ENCODE assay signal across 9 cellular contexts in the genomic region with DNA sequence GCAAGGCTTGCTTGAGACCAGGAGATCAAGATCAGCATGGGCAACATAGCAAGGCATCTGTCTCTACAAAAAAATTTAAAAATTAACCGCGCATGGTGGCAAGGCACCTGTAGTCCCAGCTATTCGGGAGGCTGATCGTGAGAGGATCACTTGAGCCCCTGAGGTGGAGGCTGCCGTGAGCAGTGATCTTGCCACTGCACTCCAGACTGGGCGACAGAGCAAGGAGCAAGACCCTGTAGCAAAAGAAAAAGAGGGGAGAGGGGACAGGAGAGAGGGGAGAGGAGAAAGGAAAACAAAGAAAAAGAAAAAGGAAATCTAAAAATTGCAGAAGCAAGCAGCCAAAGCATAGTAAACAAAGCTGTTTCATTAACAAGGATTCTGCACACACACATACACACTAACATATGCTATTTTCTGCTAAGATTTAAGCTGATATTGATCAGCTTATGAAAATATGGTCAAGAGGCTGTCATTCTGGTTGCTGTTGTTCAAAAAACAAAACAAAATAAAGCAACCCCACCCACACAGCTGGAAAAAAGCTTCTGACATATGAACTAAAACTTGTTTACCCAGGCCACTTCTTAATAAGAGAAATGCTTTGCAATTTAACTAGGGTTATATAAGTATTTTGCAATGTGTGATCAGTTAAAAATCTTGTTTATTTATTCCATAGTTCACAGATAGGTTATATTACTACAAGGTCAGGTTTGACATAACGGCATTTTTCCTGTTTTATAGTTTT. TPM values are rescaled to one million over a fixed set of nuclear protein-coding genes. Genes with fewer than 3 reads are reported as not detected.
A peak's percentile ranks its signal among the peaks of the same experiment; 100 is the strongest.
DNase-seq lines count a peak whose midpoint lies in the region; ATAC-seq and TF ChIP-seq lines count a peak whose summit lies in the region.
"Had no signal": no experiment of that assay in that cellular context is flagged by ENCODE, and none has a peak within 500 bp of the region (broad histone marks: within the 10 kb centered on the region; RNA-seq: fewer than 3 reads in every experiment).

No MANE protein-coding gene starts in this region.

- no peak for TF ChIP-seq CTCF in AG04450 (IDR thresholded peaks at IDR 0.05; ENCODE audit: low read depth, low read length)
- no peak for TF ChIP-seq CTCF in IMR-90 (conservative IDR thresholded peaks at IDR 0.05; ENCODE audit: low read depth, low read length)
- no peak for TF ChIP-seq CTCF in chondrocyte (IDR thresholded peaks at IDR 0.05)
- TF ChIP-seq CTCF in GM10248 (IDR thresholded peaks at IDR 0.05; ENCODE audit: control extremely low read depth, extremely low read depth, low read depth, missing control alignments), result no peak

- H3K36me3 ChIP-seq in IMR-90 (ENCODE audit: control insufficient read depth, insufficient read depth, low read length), result peaks cover 15% of the 10 kb centered on the region

- intact Hi-C loops in IMR-90 (cut with micrococcal nuclease), result loop anchor here (5.0 kb wide), 1 partner anchor 312 kb away; no protein-coding TSS in a partner anchor

- in situ Hi-C loops in IMR-90 (cut with MboI; ENCODE audit: low sequenced_read_pairs), result no loop called here

- H3K36me3 Mint-ChIP-seq in chondrocyte (ENCODE audit: low read depth), result peaks cover 2% of the 10 kb centered on the region
- peaks cover 0 to 26% (median 5%) of the 10 kb centered on the region in 3 donors for H3K36me3 Mint-ChIP-seq in naive thymus-derived CD8-positive, alpha-beta T cell

- no peak overlapping the region; the same call in none of the 2 replicates for H3K56ac ChIP-seq in IMR-90 (ENCODE audit: extremely low read depth, insufficient read depth, low read length)

- H3K18ac ChIP-seq in IMR-90 (ENCODE audit: low read depth, low read length), result peak overlapping the region; percentile 33; the same call in 1 of the 2 replicates

- H3K4me3 ChIP-seq in AG04450 (ENCODE audit: low read depth, low read length) (peak overlapping the region; percentile 85), IMR-90 (ENCODE audit: insufficient read depth, low read depth, low read length) (peak overlapping the region; percentile 77)

- peak overlapping the region; percentile 70 for H3K14ac ChIP-seq in IMR-90 (replicated peaks; ENCODE audit: low read depth, low read length)

- no peak overlapping the region for H2BK20ac ChIP-seq in IMR-90 (ENCODE audit: low read depth, low read length)

- WGBS in IMR-90 (ENCODE audit: extremely low coverage in 2 of 2, insufficient read length in 1 of 2), 2 experiments, result 65% methylated on average over 5 of the region's 7 CpGs; no CpG with 5 or more reads in 1 of the 2 experiments

- peaks cover 6% of the 10 kb centered on the region for H3K4me1 ChIP-seq in IMR-90 (ENCODE audit: control insufficient read depth, insufficient read depth, low read length)

- no peak overlapping the region for H4K8ac ChIP-seq in IMR-90 (ENCODE audit: low read depth in 2 of 2, low read length in 2 of 2)

- peaks cover 26% of the 10 kb centered on the region; the same call in 1 of the 2 replicates for H4K20me1 ChIP-seq in IMR-90 (ENCODE audit: insufficient read depth, low read length)

- peak overlapping the region; percentile 70; the same call in 1 of the 2 replicates for H3K23ac ChIP-seq in IMR-90 (ENCODE audit: low read depth, low read length)

- H2BK15ac ChIP-seq in IMR-90 (ENCODE audit: low read depth, low read length), result no peak overlapping the region

- H3K9ac ChIP-seq in IMR-90 (ENCODE audit: low read depth, low read length), result peak overlapping the region; percentile 98

- TF ChIP-seq POLR2A in IMR-90 (IDR thresholded peaks at IDR 0.05; ENCODE audit: low read depth, low read length), result no peak

- peaks cover 13 to 47% of the 10 kb centered on the region in 2 experiments; a peak in 3 of 4 replicates for H3K79me1 ChIP-seq in IMR-90 (ENCODE audit: low read depth in 1 of 2, low read length in 2 of 2)

- no peak overlapping the region for H2BK120ac ChIP-seq in IMR-90 (ENCODE audit: low read depth, low read length)

- H2AK9ac ChIP-seq in IMR-90 (replicated peaks; ENCODE audit: low read depth, low read length, poor library complexity), result peak overlapping the region; percentile 58

- peaks cover 8% of the 10 kb centered on the region for H3K9me1 ChIP-seq in IMR-90 (ENCODE audit: insufficient read depth, low read length)

- peaks cover 33% of the 10 kb centered on the region for H3K4me1 Mint-ChIP-seq in chondrocyte (ENCODE audit: low read depth)
- peaks cover 11 to 51% (median 37%) of the 10 kb centered on the region in 4 donors for H3K4me1 Mint-ChIP-seq in naive thymus-derived CD8-positive, alpha-beta T cell

- ATAC-seq in IMR-90 (ENCODE audit: low read depth), result no peak
- ATAC-seq in naive thymus-derived CD8-positive, alpha-beta T cell, result no peak

- BruUV-seq in IMR-90 (replicated peaks; lab: Mats Ljungman, UMichigan), result TSS peak; percentile 50

- DNase-seq in AG04450 (ENCODE audit: low read depth, low spot score) (no peak), IMR-90 (no peak), chondrocyte (ENCODE audit: low spot score) (no peak), NCI-H1436 (lab: John Stamatoyannopoulos, UW) (no peak), putamen (ENCODE audit: low spot score) (no peak), iPS-NIHi11 (ENCODE audit: low spot score) (no peak), GM10248 (ENCODE audit: extremely low spot score) (no peak)
- DNase-seq in naive thymus-derived CD8-positive, alpha-beta T cell, result no peak

- H3K27ac ChIP-seq in AG04450 (ENCODE audit: low read depth, low read length) (no peak overlapping the region), IMR-90 (ENCODE audit: insufficient read depth, low read length) (peak overlapping the region; percentile 87; the same call in 1 of the 2 replicates)

- H3K4ac ChIP-seq in IMR-90 (ENCODE audit: low read depth, low read length), result 0 out of 2 replicates have a peak overlapping the region, but pooled peaks have one; percentile 29

- H4K91ac ChIP-seq in IMR-90 (ENCODE audit: insufficient read depth, low read depth, low read length), result no peak overlapping the region; the same call in 1 of the 2 replicates

- peak overlapping the region; percentile 94 for H3K27ac Mint-ChIP-seq in chondrocyte (ENCODE audit: unreplicated experiment)
- H3K27ac Mint-ChIP-seq in naive thymus-derived CD8-positive, alpha-beta T cell, result peak overlapping the region; percentile 32 to 95 (median 90)

- TF ChIP-seq RAD21 in IMR-90 (IDR thresholded peaks at IDR 0.05; ENCODE audit: low read length), result no peak

- no peak overlapping the region; the same call in 1 of the 2 replicates for H4K5ac ChIP-seq in IMR-90 (ENCODE audit: low read depth, low read length)

- H3K9me3 Mint-ChIP-seq in chondrocyte (ENCODE audit: low read depth), result no peaks in the 10 kb centered on the region
- no peaks in the 10 kb centered on the region for H3K9me3 Mint-ChIP-seq in naive thymus-derived CD8-positive, alpha-beta T cell

- dilution Hi-C loops in IMR-90 (cut with HindIII; ENCODE audit: low sequenced_read_pairs, unreplicated experiment), result no loop called here

- POLR2A ChIA-PET in AG04450 (lab: Yijun Ruan, JAX) (interaction anchor here (0.7 kb wide), 1 partner anchor 9 kb away, joined by 5 read pairs; no protein-coding TSS in a partner anchor), IMR-90 (lab: Charles Lee; ENCODE audit: unreplicated experiment) (interaction anchor here (0.6 kb wide), 2 partner anchors 48 to 327 kb away, joined by 4 to 5 read pairs; no protein-coding TSS in a partner anchor), GM10248 (lab: Yijun Ruan, JAX) (no interaction called here)
- POLR2A ChIA-PET in naive thymus-derived CD8-positive, alpha-beta T cell (lab: Charles Lee), result interaction anchor here (1.2 kb wide), 1 partner anchor 52 kb away, joined by 4 read pairs; the partner anchor contains the start of gene SETDB1

- H3K4me2 ChIP-seq in IMR-90 (ENCODE audit: low read depth, low read length), result peak overlapping the region; percentile 99

- H3K9me3 ChIP-seq in AG04450 (ENCODE audit: control insufficient read depth, insufficient read depth, low read length) (no peaks in the 10 kb centered on the region; the same call in 1 of the 2 replicates), IMR-90 (ENCODE audit: control insufficient read depth, insufficient read depth, low read length) (no peaks in the 10 kb centered on the region)

- no peak overlapping the region; the same call in 1 of the 2 replicates for H2AK5ac ChIP-seq in IMR-90 (ENCODE audit: low read depth, low read length)

- H3K27me3 ChIP-seq in AG04450 (ENCODE audit: control insufficient read depth, insufficient read depth, low read length) (no peaks in the 10 kb centered on the region), IMR-90 (ENCODE audit: control insufficient read depth, insufficient read depth, low read length) (no peaks in the 10 kb centered on the region)

- CTCF ChIA-PET in AG04450 (lab: Charles Lee), result interaction anchor here (1.3 to 1.7 kb wide), 2 partner anchors 48 to 62 kb away, joined by 3 to 9 read pairs; no protein-coding TSS in a partner anchor
- CTCF ChIA-PET in IMR-90 (lab: Yijun Ruan, JAX), result interaction anchor here (1.2 kb wide), 1 partner anchor 48 kb away, joined by 4 read pairs; no protein-coding TSS in a partner anchor
- CTCF ChIA-PET in GM10248 (lab: Yijun Ruan, JAX), result interaction anchor here (1.1 to 1.8 kb wide), 3 partner anchors 27 to 53 kb away, joined by 3 to 10 read pairs (median 3); no protein-coding TSS in a partner anchor

- no peak overlapping the region for H2AFZ ChIP-seq in IMR-90 (replicated peaks; ENCODE audit: low read length, poor library complexity)

- no peaks in the 10 kb centered on the region for H3K27me3 Mint-ChIP-seq in chondrocyte (ENCODE audit: low read depth)
- no peaks in the 10 kb centered on the region for H3K27me3 Mint-ChIP-seq in naive thymus-derived CD8-positive, alpha-beta T cell

- peak overlapping the region; percentile 85 for H3K4me3 Mint-ChIP-seq in chondrocyte (ENCODE audit: unreplicated experiment)
- H3K4me3 Mint-ChIP-seq in naive thymus-derived CD8-positive, alpha-beta T cell, result peak overlapping the region; percentile 82 to 98 (median 92)

- H2BK5ac ChIP-seq in IMR-90 (ENCODE audit: low read depth, low read length, poor library complexity, severe bottlenecking), result peak overlapping the region; percentile 74

RNA-seq across cellular contexts. Expression of gene ARNT, which starts 1.8 kb away (rescaled TPM):
- 34.2 and 40.9 TPM in 2 replicates for polyA plus RNA-seq in AG04450 (2011; rRNA removed)
- 58.9 and 70.7 TPM in 2 replicates for polyA minus RNA-seq in AG04450 (2011; rRNA and poly(A)+ RNA removed)
- 26.3 and 28.1 TPM in 2 replicates for total RNA-seq in IMR-90 (2012; rRNA removed)
- 15.7 and 19.7 TPM in 2 replicates for polyA plus RNA-seq in IMR-90 (2012; rRNA removed)
- 8.3 and 17.3 TPM in 2 replicates for polyA plus RNA-seq in IMR-90 (2012; cell fraction: cytosol; rRNA removed)
- polyA plus RNA-seq in IMR-90 (2012; cell fraction: nucleus; rRNA removed; ENCODE audit: low replicate concordance), result 30.5 and 73.0 TPM in 2 replicates
- 32.6 to 33.3 TPM (median 32.9 TPM) in 3 replicates for total RNA-seq in chondrocyte
- total RNA-seq in naive thymus-derived CD8-positive, alpha-beta T cell, result 10 to 100 TPM; 40.2 to 41.6 TPM
- polyA plus RNA-seq in naive thymus-derived CD8-positive, alpha-beta T cell, result 10 to 100 TPM; 16.8 to 25.6 (median 21.6) TPM

RNA-seq across cellular contexts. Expression of gene CTXND2, which starts 12.3 kb away (rescaled TPM):
- polyA plus RNA-seq in AG04450 (2011; rRNA removed) (not detected in 2 replicates), IMR-90 (2012; rRNA removed) (not detected in 2 replicates)
- polyA minus RNA-seq in AG04450 (2011; rRNA and poly(A)+ RNA removed), result not detected in 2 replicates
- total RNA-seq in IMR-90 (2012; rRNA removed) (not detected in 2 replicates), chondrocyte (not detected in 3 replicates)
- polyA plus RNA-seq in IMR-90 (2012; cell fraction: cytosol; rRNA removed), result not detected in 2 replicates
- polyA plus RNA-seq in IMR-90 (2012; cell fraction: nucleus; rRNA removed; ENCODE audit: low replicate concordance), result not detected in 2 replicates
- not detected for total RNA-seq in naive thymus-derived CD8-positive, alpha-beta T cell
- not detected for polyA plus RNA-seq in naive thymus-derived CD8-positive, alpha-beta T cell
- total RNA-seq: T-helper 1 cell treated with Interleukin-12 subunit alpha and Interleukin-12 subunit beta and Interleukin-4 antibody, amounts not matched to agents 30 ng/mL and 1 ng/mL, for 36 hours had no signal

RNA-seq across cellular contexts. Expression of gene SETDB1, which starts 51.5 kb away (rescaled TPM):
- polyA plus RNA-seq in AG04450 (2011; rRNA removed) (30.8 and 35.5 TPM in 2 replicates), IMR-90 (2012; rRNA removed) (16.6 and 18.7 TPM in 2 replicates)
- polyA minus RNA-seq in AG04450 (2011; rRNA and poly(A)+ RNA removed), result 50.6 and 53.9 TPM in 2 replicates
- total RNA-seq in IMR-90 (2012; rRNA removed) (22.9 and 24.7 TPM in 2 replicates), chondrocyte (35.0 to 44.1 TPM (median 35.9 TPM) in 3 replicates)
- polyA plus RNA-seq in IMR-90 (2012; cell fraction: cytosol; rRNA removed), result 5.0 and 6.3 TPM in 2 replicates
- 24.4 and 71.3 TPM in 2 replicates for polyA plus RNA-seq in IMR-90 (2012; cell fraction: nucleus; rRNA removed; ENCODE audit: low replicate concordance)
- total RNA-seq in naive thymus-derived CD8-positive, alpha-beta T cell, result 10 to 100 TPM; 82.6 to 95.2 TPM
- 10 to 100 TPM in 2 of 3 donors, 1 to 10 TPM in 1; 9.9 to 17.5 (median 10.1) TPM for polyA plus RNA-seq in naive thymus-derived CD8-positive, alpha-beta T cell
